Comparison of ENCODE assay signal across 9 cellular contexts in genomic region chr7:116672596-116673503, GRCh38. TPM values are rescaled to one million over a fixed set of nuclear protein-coding genes. Genes with fewer than 3 reads are reported as not detected.
DNase-seq lines count a peak whose midpoint lies in the region; ATAC-seq, FAIRE-seq and TF ChIP-seq lines count a peak whose summit lies in the region.
"Had no signal": no experiment of that assay in that cellular context is flagged by ENCODE, and none has a peak within 500 bp of the region (broad histone marks: within the 10 kb centered on the region; RNA-seq: fewer than 3 reads in every experiment).

No MANE protein-coding gene starts in this region.

- ATAC-seq in GM21825 (IDR thresholded peaks at IDR 0.05; ENCODE audit: unreplicated experiment): no peak

- no peak for FAIRE-seq in small intestine (lab: Jason Lieb, UNC)
- FAIRE-seq: colon had no signal

- H3K4me3 ChIP-seq in ascending aorta (peak overlapping the region; percentile 64 to 91), small intestine (ENCODE audit: low read depth in 1 of 2, low read length in 2 of 2) (peak overlapping the region; percentile 48 to 84)

- intact Hi-C loops in ascending aorta (cut with DNase I): loop anchor here (1.0 to 5.0 kb wide), 5 partner anchors 44 to 190 kb away; partner anchors contain the start of gene CAPZA2

- H3K27ac ChIP-seq in 22Rv1 (peak overlapping the region; percentile 37; the same call in 1 of the 2 replicates), ascending aorta (peak overlapping the region; percentile 62 to 79), small intestine (ENCODE audit: low read depth in 1 of 2, low read length in 1 of 2) (peak overlapping the region; percentile 83 to 88)

- H3K4me1 ChIP-seq in ascending aorta: peaks cover 0 to 3% of the 10 kb centered on the region in 2 donors
- peaks cover 0 to 3% of the 10 kb centered on the region in 2 donors for H3K4me1 ChIP-seq in small intestine (ENCODE audit: control insufficient read depth in 2 of 2, insufficient read depth in 1 of 2, low read depth in 1 of 2, low read length in 1 of 2)

- H3K27me3 ChIP-seq in ascending aorta (no peaks in the 10 kb centered on the region), small intestine (ENCODE audit: control insufficient read depth in 2 of 2, insufficient read depth in 2 of 2, low read length in 2 of 2) (no peaks in the 10 kb centered on the region)

- H3K36me3 ChIP-seq in ascending aorta: no peaks in the 10 kb centered on the region
- no peaks in the 10 kb centered on the region for H3K36me3 ChIP-seq in small intestine (ENCODE audit: control insufficient read depth in 2 of 2, insufficient read depth in 2 of 2, low read length in 2 of 2)

- DNase-seq in HT-29 (ENCODE audit: low spot score) (peak; percentile 65), ascending aorta (ENCODE audit: low spot score in 2 of 2) (no peak), iPS-NIHi11 (ENCODE audit: low spot score) (peak; percentile 29), small intestine (peak; percentile 25), SIG-M5 (lab: John Stamatoyannopoulos, UW) (no peak), mesenteric fat pad (ENCODE audit: low spot score) (no peak)

- H3K9me3 ChIP-seq in ascending aorta: no peaks in the 10 kb centered on the region
- H3K9me3 ChIP-seq in small intestine (ENCODE audit: control insufficient read depth, low read depth): no peaks in the 10 kb centered on the region

- 6 to 24% (median 12%) methylated on average over 24 of the region's 24 CpGs for WGBS in small intestine, 3 donors

- TF ChIP-seq CTCF in 22Rv1 (IDR thresholded peaks at IDR 0.05) (no peak), ascending aorta (IDR thresholded peaks at IDR 0.05) (no peak)

RNA-seq across cellular contexts. Expression of gene MET, which starts 0.9 kb away (rescaled TPM):
- 123 and 128 TPM in 2 replicates for total RNA-seq in HT-29 (2014; rRNA removed; shearing (Covaris generic))
- 29.5 TPM for total RNA-seq in ascending aorta
- 10 to 100 TPM in 1 of 3 donors, 1 to 10 TPM in 2; 2.7 to 12.4 (median 4.1) TPM for polyA plus RNA-seq in small intestine
- 18.4 TPM for total RNA-seq in mesenteric fat pad

Comparison
In these comparisons a context has a peak if more than half of its experiments do, and no peak if none do; other contexts are left out.
1. DNase-seq: peak in HT-29 (single experiment), iPS-NIHi11 (single experiment) and small intestine (single experiment); none in ascending aorta (0 of 2), SIG-M5 (single experiment) and mesenteric fat pad (single experiment).
2. Peak in every context shown above with its lines, with median percentiles within 50 percentile points of each other: H3K27ac ChIP-seq.